Comparison of ENCODE assay signal across 18 cellular contexts in genomic region chr20:51888186-51888790, GRCh38.
"Had no signal": no experiment of that assay in that cellular context is flagged by ENCODE, and none has a peak within 500 bp of the region (broad histone marks: within the 10 kb centered on the region; RNA-seq: fewer than 3 reads in every experiment).

No MANE protein-coding gene starts in this region.

- DNase-seq: activated CD4-positive, alpha-beta T cell treated with anti-CD3 and anti-CD28 coated beads, Interleukin-2, amount 10 ng/mL, durations not matched to agents 24 days and 14 days; activated CD4-positive, CD25-positive, alpha-beta regulatory T cell; activated CD8-positive, alpha-beta memory T cell treated with anti-CD3 and anti-CD28 coated beads, Interleukin-2, amount 50 U/mL, for 4 hours; activated CD8-positive, alpha-beta T cell treated with anti-CD3 and anti-CD28 coated beads, Interleukin-2, amount 10 ng/mL, durations not matched to agents 7 days and 5 days; activated gamma-delta T cell; activated T-cell treated with anti-CD3 and anti-CD28 coated beads, Interleukin-2, amount 50 U/mL, for 48 hours; erythroblast; gastrocnemius medialis; heart left ventricle; left cardiac atrium; lower lobe of right lung; naive B cell; posterior cingulate gyrus; stimulated activated naive CD8-positive, alpha-beta T cell treated with anti-CD3 and anti-CD28 coated beads, Interleukin-15, amount 100 ng/mL, for 72 hours; T-helper 2 cell had no signal

- H3K27me3 ChIP-seq: cardiac muscle cell, gastrocnemius medialis had no signal

- H3K4me3 Mint-ChIP-seq: activated CD4-positive, alpha-beta T cell treated with anti-CD3 and anti-CD28 coated beads, Interleukin-2, amount 10 ng/mL, durations not matched to agents 24 days and 14 days; activated CD8-positive, alpha-beta T cell treated with anti-CD3 and anti-CD28 coated beads, Interleukin-2, amount 10 ng/mL, durations not matched to agents 7 days and 5 days; naive B cell; stimulated activated naive CD8-positive, alpha-beta T cell treated with anti-CD3 and anti-CD28 coated beads, Interleukin-15, amount 100 ng/mL, for 72 hours; type B pancreatic cell had no signal

- H3K4me1 ChIP-seq: gastrocnemius medialis, heart left ventricle, lower lobe of right lung had no signal

- H3K27ac ChIP-seq: cardiac muscle cell, gastrocnemius medialis, heart left ventricle, lower lobe of right lung had no signal

- H3K36me3 Mint-ChIP-seq: activated naive CD4-positive, alpha-beta T cell treated with anti-CD3 and anti-CD28 coated beads, Interleukin-2, amount 50 U/mL, for 72 hours; naive B cell; type B pancreatic cell had no signal

- H3K36me3 ChIP-seq: cardiac muscle cell, gastrocnemius medialis, heart left ventricle, lower lobe of right lung had no signal

- ATAC-seq: activated CD8-positive, alpha-beta T cell treated with anti-CD3 and anti-CD28 coated beads, Interleukin-2, amount 10 ng/mL, durations not matched to agents 7 days and 5 days; activated naive CD4-positive, alpha-beta T cell treated with anti-CD3 and anti-CD28 coated beads, Interleukin-2, amount 50 U/mL, for 72 hours; gastrocnemius medialis; heart left ventricle; left cardiac atrium; lower lobe of right lung; stimulated activated naive CD8-positive, alpha-beta T cell treated with anti-CD3 and anti-CD28 coated beads, Interleukin-15, amount 100 ng/mL, for 72 hours had no signal

- H3K4me1 Mint-ChIP-seq: activated CD4-positive, alpha-beta T cell treated with anti-CD3 and anti-CD28 coated beads, Interleukin-2, amount 10 ng/mL, durations not matched to agents 24 days and 14 days; naive B cell; stimulated activated naive CD8-positive, alpha-beta T cell treated with anti-CD3 and anti-CD28 coated beads, Interleukin-15, amount 100 ng/mL, for 72 hours had no signal

- H3K27ac Mint-ChIP-seq: activated CD4-positive, alpha-beta T cell treated with anti-CD3 and anti-CD28 coated beads, Interleukin-2, amount 10 ng/mL, durations not matched to agents 24 days and 14 days; activated CD8-positive, alpha-beta T cell treated with anti-CD3 and anti-CD28 coated beads, Interleukin-2, amount 10 ng/mL, durations not matched to agents 7 days and 5 days; activated naive CD4-positive, alpha-beta T cell treated with anti-CD3 and anti-CD28 coated beads, Interleukin-2, amount 50 U/mL, for 72 hours; naive B cell; stimulated activated naive CD8-positive, alpha-beta T cell treated with anti-CD3 and anti-CD28 coated beads, Interleukin-15, amount 100 ng/mL, for 72 hours; type B pancreatic cell had no signal

- H3K4me3 ChIP-seq: cardiac muscle cell, gastrocnemius medialis, heart left ventricle, lower lobe of right lung had no signal

- H3K9me3 Mint-ChIP-seq: activated CD4-positive, alpha-beta T cell treated with anti-CD3 and anti-CD28 coated beads, Interleukin-2, amount 10 ng/mL, durations not matched to agents 24 days and 14 days; activated naive CD4-positive, alpha-beta T cell treated with anti-CD3 and anti-CD28 coated beads, Interleukin-2, amount 50 U/mL, for 72 hours; naive B cell; stimulated activated naive CD8-positive, alpha-beta T cell treated with anti-CD3 and anti-CD28 coated beads, Interleukin-15, amount 100 ng/mL, for 72 hours; type B pancreatic cell had no signal

- H3K9me3 ChIP-seq: gastrocnemius medialis, lower lobe of right lung had no signal

- H3K27me3 Mint-ChIP-seq: stimulated activated naive CD8-positive, alpha-beta T cell treated with anti-CD3 and anti-CD28 coated beads, Interleukin-15, amount 100 ng/mL, for 72 hours had no signal
